In the genomic region with DNA sequence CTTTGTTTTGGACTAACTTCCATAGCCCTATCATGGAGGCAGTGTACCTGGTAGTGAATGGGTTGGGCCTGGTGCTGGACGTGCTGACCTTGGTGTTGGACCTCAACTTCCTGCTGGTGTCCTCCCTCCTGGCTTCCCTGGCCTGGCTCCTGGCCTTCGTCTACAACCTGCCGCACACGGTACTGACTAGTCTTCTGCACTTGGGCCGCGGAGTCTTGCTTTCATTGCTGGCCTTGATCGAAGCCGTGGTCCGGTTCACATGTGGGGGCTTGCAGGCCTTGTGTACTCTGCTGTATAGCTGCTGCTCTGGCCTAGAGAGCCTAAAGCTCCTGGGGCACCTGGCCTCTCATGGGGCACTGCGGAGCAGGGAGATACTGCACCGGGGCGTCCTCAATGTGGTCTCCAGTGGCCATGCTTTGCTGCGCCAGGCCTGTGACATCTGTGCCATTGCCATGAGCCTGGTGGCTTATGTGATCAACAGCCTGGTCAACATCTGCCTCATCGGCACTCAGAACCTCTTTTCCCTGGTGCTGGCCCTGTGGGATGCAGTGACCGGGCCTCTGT, we compare ENCODE assay signal across 8 cellular contexts. TPM values are rescaled to one million over a fixed set of nuclear protein-coding genes. Genes with fewer than 3 reads are reported as not detected.
A peak's percentile ranks its signal among the peaks of the same experiment; 100 is the strongest.
DNase-seq lines count a peak whose midpoint lies in the region; ATAC-seq and TF ChIP-seq lines count a peak whose summit lies in the region.

No MANE protein-coding gene starts in this region.

- no peaks in the 10 kb centered on the region for H3K36me3 ChIP-seq in BE2C
- no peaks in the 10 kb centered on the region for H3K36me3 ChIP-seq in effector memory CD4-positive, alpha-beta T cell (ENCODE audit: control insufficient read depth, insufficient read depth, low read length)

- peak overlapping the region; percentile 90 to 97 for H3K27ac Mint-ChIP-seq in natural killer cell treated with Interleukin-12 subunit alpha and Interleukin-12 subunit beta and Interleukin-15 and Interleukin-18, amount 100 ng/mL, for 72 hours

- TF ChIP-seq CTCF in BE2C (IDR thresholded peaks at IDR 0.05; ENCODE audit: low read depth, low read length) (no peak), LNCaP clone FGC (IDR thresholded peaks at IDR 0.05; ENCODE audit: control insufficient read depth, extremely low read depth, insufficient read depth) (no peak)

- H3K4me1 Mint-ChIP-seq in natural killer cell treated with Interleukin-12 subunit alpha and Interleukin-12 subunit beta and Interleukin-15 and Interleukin-18, amount 100 ng/mL, for 72 hours (ENCODE audit: low read depth in 2 of 2): peaks cover 26 to 30% of the 10 kb centered on the region in 2 donors

- peaks cover 1 to 16% of the 10 kb centered on the region in 2 donors for H3K27me3 Mint-ChIP-seq in natural killer cell treated with Interleukin-12 subunit alpha and Interleukin-12 subunit beta and Interleukin-15 and Interleukin-18, amount 100 ng/mL, for 72 hours

- H3K27ac ChIP-seq in effector memory CD4-positive, alpha-beta T cell (ENCODE audit: insufficient read depth, low read length, poor library complexity, severe bottlenecking): peak overlapping the region; percentile 77

- H3K9me3 ChIP-seq in BE2C: no peaks in the 10 kb centered on the region
- H3K9me3 ChIP-seq in effector memory CD4-positive, alpha-beta T cell (ENCODE audit: control insufficient read depth, low read length): no peaks in the 10 kb centered on the region

- H3K9me3 Mint-ChIP-seq in natural killer cell treated with Interleukin-12 subunit alpha and Interleukin-12 subunit beta and Interleukin-15 and Interleukin-18, amount 100 ng/mL, for 72 hours: no peaks in the 10 kb centered on the region

- H3K4me3 ChIP-seq in BE2C (ENCODE audit: low read depth, low read length): peak overlapping the region; percentile 95
- H3K4me3 ChIP-seq in LNCaP clone FGC (ENCODE audit: low read depth, low read length): peak overlapping the region; percentile 99
- H3K4me3 ChIP-seq in effector memory CD4-positive, alpha-beta T cell (ENCODE audit: insufficient read depth, low read depth, low read length, poor library complexity, severe bottlenecking): peak overlapping the region; percentile 93

- H3K27me3 ChIP-seq in BE2C: peaks cover 9% of the 10 kb centered on the region
- H3K27me3 ChIP-seq in effector memory CD4-positive, alpha-beta T cell (replicated peaks; ENCODE audit: control insufficient read depth, insufficient read depth, low read length, poor library complexity, severe bottlenecking): peaks cover 16% of the 10 kb centered on the region

- H3K4me3 Mint-ChIP-seq in natural killer cell treated with Interleukin-12 subunit alpha and Interleukin-12 subunit beta and Interleukin-15 and Interleukin-18, amount 100 ng/mL, for 72 hours: peak overlapping the region; percentile 99

- ATAC-seq in natural killer cell treated with Interleukin-12 subunit alpha and Interleukin-12 subunit beta and Interleukin-15 and Interleukin-18, amount 100 ng/mL, for 72 hours: no peak
- no peak for ATAC-seq in GM21786 (IDR thresholded peaks at IDR 0.05; ENCODE audit: unreplicated experiment)
- ATAC-seq in HG02840 (IDR thresholded peaks at IDR 0.05; ENCODE audit: low FRiP score, unreplicated experiment): no peak
- no peak for ATAC-seq in GM21619 (IDR thresholded peaks at IDR 0.05; ENCODE audit: unreplicated experiment)
- ATAC-seq in HG02938 (IDR thresholded peaks at IDR 0.05; ENCODE audit: unreplicated experiment): no peak

- peaks cover 6% of the 10 kb centered on the region for H3K36me3 Mint-ChIP-seq in natural killer cell treated with Interleukin-12 subunit alpha and Interleukin-12 subunit beta and Interleukin-15 and Interleukin-18, amount 100 ng/mL, for 72 hours

- DNase-seq in BE2C (no peak), LNCaP clone FGC (ENCODE audit: low read depth) (no peak)
- DNase-seq in effector memory CD4-positive, alpha-beta T cell: no peak
- no peak for DNase-seq in natural killer cell treated with Interleukin-12 subunit alpha and Interleukin-12 subunit beta and Interleukin-15 and Interleukin-18, amount 100 ng/mL, for 72 hours (ENCODE audit: low spot score)

- H3K4me1 ChIP-seq in BE2C: peaks cover 3% of the 10 kb centered on the region
- H3K4me1 ChIP-seq in effector memory CD4-positive, alpha-beta T cell (ENCODE audit: control insufficient read depth, insufficient read depth, low read length, poor library complexity, severe bottlenecking): peaks cover 18% of the 10 kb centered on the region

RNA-seq across cellular contexts. Expression of a gene that starts 0.8 kb away (rescaled TPM):
- polyA plus RNA-seq in BE2C (2012; ENCODE audit: insufficient read depth, insufficient read length, low read depth): 48.0 TPM
- 10 to 100 TPM; 16.6 to 32.5 TPM for total RNA-seq in natural killer cell treated with Interleukin-12 subunit alpha and Interleukin-12 subunit beta and Interleukin-15 and Interleukin-18, amount 100 ng/mL, for 72 hours

RNA-seq across cellular contexts. Expression of a gene that starts 5.5 kb away (rescaled TPM):
- 1.1 TPM for polyA plus RNA-seq in BE2C (2012; ENCODE audit: insufficient read depth, insufficient read length, low read depth)
- not detected for total RNA-seq in natural killer cell treated with Interleukin-12 subunit alpha and Interleukin-12 subunit beta and Interleukin-15 and Interleukin-18, amount 100 ng/mL, for 72 hours

RNA-seq across cellular contexts. Expression of a gene that starts 11.3 kb away (rescaled TPM):
- polyA plus RNA-seq in BE2C (2012; ENCODE audit: insufficient read depth, insufficient read length, low read depth): not detected
- not detected for total RNA-seq in natural killer cell treated with Interleukin-12 subunit alpha and Interleukin-12 subunit beta and Interleukin-15 and Interleukin-18, amount 100 ng/mL, for 72 hours

RNA-seq across cellular contexts. Expression of a gene that starts 18.2 kb away (rescaled TPM):
- polyA plus RNA-seq in BE2C (2012; ENCODE audit: insufficient read depth, insufficient read length, low read depth): 26.8 TPM
- total RNA-seq in natural killer cell treated with Interleukin-12 subunit alpha and Interleukin-12 subunit beta and Interleukin-15 and Interleukin-18, amount 100 ng/mL, for 72 hours: 1 to 10 TPM in 1 of 2 donors, under 1 TPM in 1; 0.74 to 1.7 TPM

RNA-seq across cellular contexts. Expression of a gene that starts 46.3 kb away (rescaled TPM):
- 4.6 TPM for polyA plus RNA-seq in BE2C (2012; ENCODE audit: insufficient read depth, insufficient read length, low read depth)
- total RNA-seq in natural killer cell treated with Interleukin-12 subunit alpha and Interleukin-12 subunit beta and Interleukin-15 and Interleukin-18, amount 100 ng/mL, for 72 hours: not detected
